In the genomic region with DNA sequence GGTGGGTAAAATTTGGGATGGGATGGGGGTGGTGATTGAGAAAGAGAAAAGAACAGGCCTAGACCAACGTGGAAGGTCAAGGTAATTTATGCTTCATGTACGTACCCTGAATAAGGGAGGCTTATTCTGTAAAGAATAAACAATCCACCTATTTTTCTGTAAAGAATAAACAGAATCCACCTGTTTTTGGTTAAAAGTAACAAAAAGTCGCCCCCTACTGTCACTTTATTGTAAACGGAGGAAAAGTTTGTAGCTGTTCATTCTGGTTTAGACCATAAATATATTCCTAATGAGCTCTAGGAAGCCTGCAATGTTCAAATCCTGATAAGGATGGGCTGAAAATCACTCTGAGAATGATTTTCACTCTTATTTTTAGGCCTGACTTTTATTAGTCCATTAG, we compare ENCODE assay signal across 8 cellular contexts. TPM values are rescaled to one million over a fixed set of nuclear protein-coding genes. Genes with fewer than 3 reads are reported as not detected.
DNase-seq lines count a peak whose midpoint lies in the region; ATAC-seq, FAIRE-seq and TF ChIP-seq lines count a peak whose summit lies in the region.

No MANE protein-coding gene starts in this region.

- TF ChIP-seq CTCF in AG04450 (IDR thresholded peaks at IDR 0.05; ENCODE audit: low read depth, low read length) = peak; percentile 52
- TF ChIP-seq CTCF in GM13976 (IDR thresholded peaks at IDR 0.05; ENCODE audit: borderline replicate concordance, control extremely low read depth, extremely low read depth, insufficient read depth, missing control alignments) = peak; percentile 36
- TF ChIP-seq CTCF in kidney (IDR thresholded peaks at IDR 0.05; ENCODE audit: borderline replicate concordance, extremely low read depth, insufficient read depth) = peak; percentile 37
- TF ChIP-seq CTCF in mucosa of descending colon (IDR thresholded peaks at IDR 0.05) = no peak

- ATAC-seq in mucosa of descending colon = no peak

- H3K27me3 ChIP-seq in AG04450 (ENCODE audit: control insufficient read depth, insufficient read depth, low read length) = no peaks in the 10 kb centered on the region

- H3K4me1 ChIP-seq in kidney (ENCODE audit: control insufficient read depth in 1 of 2, insufficient read depth in 1 of 2, low read depth in 1 of 2, low read length in 2 of 2) = no peaks in the 10 kb centered on the region
- no peaks in the 10 kb centered on the region for H3K4me1 ChIP-seq in mucosa of descending colon (ENCODE audit: low read depth)

- DNase-seq in AG04450 (ENCODE audit: low read depth, low spot score) (no peak), GM13976 (ENCODE audit: low spot score) (peak; percentile 33), SW 1271 (lab: John Stamatoyannopoulos, UW) (peak; percentile 7 to 9), kidney (no peak), epidermal melanocyte (ENCODE audit: insufficient read length, low spot score) (no peak), COLO829 (ENCODE audit: low spot score) (no peak), mucosa of descending colon (no peak), DMS79 (lab: John Stamatoyannopoulos, UW) (no peak)

- POLR2A ChIA-PET in AG04450 (lab: Yijun Ruan, JAX) = no interaction called here

- H3K4me3 ChIP-seq in AG04450 (ENCODE audit: low read depth, low read length) (no peak overlapping the region), kidney (ENCODE audit: low read length in 2 of 2) (no peak overlapping the region), mucosa of descending colon (no peak overlapping the region)

- H3K9me3 ChIP-seq in AG04450 (ENCODE audit: control insufficient read depth, insufficient read depth, low read length) (no peaks in the 10 kb centered on the region), kidney (ENCODE audit: control insufficient read depth in 1 of 2, low read length in 2 of 2) (no peaks in the 10 kb centered on the region), mucosa of descending colon (no peaks in the 10 kb centered on the region)

- H3K27ac ChIP-seq in AG04450 (ENCODE audit: low read depth, low read length) = no peak overlapping the region
- H3K27ac ChIP-seq in kidney (ENCODE audit: low read depth in 2 of 2, low read length in 2 of 2) = no peak overlapping the region

- intact Hi-C loops in kidney (cut with DNase I) = no loop called here
- intact Hi-C loops in mucosa of descending colon (cut with DNase I, micrococcal nuclease) = loop anchor here in 1 of 2 donors (5.0 kb wide), 1 partner anchor 154 kb away; no protein-coding TSS in a partner anchor

- CTCF ChIA-PET in AG04450 (lab: Charles Lee) = interaction anchor here (0.6 to 6.9 kb wide), 19 partner anchors 8 to 196 kb away, joined by 3 to 207 read pairs (median 5); partner anchors contain the start of gene BLOC1S6

- FAIRE-seq in kidney (lab: Jason Lieb, UNC) = no peak

- in situ Hi-C loops in GM13976 (cut with MboI; ENCODE audit: low sequenced_read_pairs, unreplicated experiment) = loop anchor here (10.0 kb wide), 1 partner anchor 157 kb away; no protein-coding TSS in a partner anchor

- H3K36me3 ChIP-seq in kidney (ENCODE audit: control insufficient read depth in 1 of 2, insufficient read depth in 2 of 2, low read length in 2 of 2) = peaks cover 2 to 9% of the 10 kb centered on the region in 2 donors
- H3K36me3 ChIP-seq in mucosa of descending colon (ENCODE audit: low read depth) = no peaks in the 10 kb centered on the region

- H3K9ac ChIP-seq in kidney (ENCODE audit: low read length in 2 of 2) = no peak overlapping the region

RNA-seq across cellular contexts. Expression of gene SQOR, which starts 23.5 kb away (rescaled TPM):
- polyA plus RNA-seq in AG04450 (2011; rRNA removed) (74.3 and 74.4 TPM in 2 replicates), kidney (ENCODE audit: insufficient read depth, low read depth, low replicate concordance) (43.4 TPM)
- polyA minus RNA-seq in AG04450 (2011; rRNA and poly(A)+ RNA removed) = 50.5 and 66.2 TPM in 2 replicates
- total RNA-seq in kidney (67.5 TPM), mucosa of descending colon (100 to 1,000 TPM; 197 to 409 (median 403) TPM)

RNA-seq across cellular contexts. Expression of gene BLOC1S6, which starts 24.1 kb away (rescaled TPM):
- polyA plus RNA-seq in AG04450 (2011; rRNA removed) = 29.9 and 39.0 TPM in 2 replicates
- 10.2 and 31.0 TPM in 2 replicates for polyA minus RNA-seq in AG04450 (2011; rRNA and poly(A)+ RNA removed)
- total RNA-seq in kidney = 35.0 TPM
- 14.8 TPM for polyA plus RNA-seq in kidney (ENCODE audit: insufficient read depth, low read depth, low replicate concordance)
- 10 to 100 TPM; 21.3 to 39.6 (median 30.0) TPM for total RNA-seq in mucosa of descending colon

Comparison
In these comparisons a context has a peak if more than half of its experiments do, and no peak if none do; other contexts are left out.
1. DNase-seq: peak in GM13976 (single experiment) and SW 1271 (2 of 2); none in AG04450 (single experiment), kidney (single experiment), epidermal melanocyte (single experiment), COLO829 (single experiment), mucosa of descending colon (0 of 3) and DMS79 (single experiment).